Comparison of ENCODE assay signal across 10 cellular contexts in genomic region chr5:143217804-143218160, GRCh38.
A peak's percentile ranks its signal among the peaks of the same experiment; 100 is the strongest.
DNase-seq lines count a peak whose midpoint lies in the region; ATAC-seq and TF ChIP-seq lines count a peak whose summit lies in the region.
"Had no signal": no experiment of that assay in that cellular context is flagged by ENCODE, and none has a peak within 500 bp of the region (broad histone marks: within the 10 kb centered on the region; RNA-seq: fewer than 3 reads in every experiment).

No MANE protein-coding gene starts in this region.

- H3K27me3 Mint-ChIP-seq in activated T-cell treated with anti-CD3 and anti-CD28 coated beads, Interleukin-2, amount 50 U/mL, for 72 hours (ENCODE audit: low read depth), result no peaks in the 10 kb centered on the region

- peak overlapping the region; percentile 20 to 38 for H3K4me3 Mint-ChIP-seq in activated T-cell treated with anti-CD3 and anti-CD28 coated beads, Interleukin-2, amount 50 U/mL, for 72 hours

- no peaks in the 10 kb centered on the region for H3K9me2 ChIP-seq in Karpas-422 (replicated peaks; ENCODE audit: insufficient read depth, low read length)
- H3K9me2 ChIP-seq in SK-N-SH, result no peaks in the 10 kb centered on the region

- no peak overlapping the region for H2AFZ ChIP-seq in Karpas-422 (ENCODE audit: low read length)
- H2AFZ ChIP-seq in SK-N-SH (ENCODE audit: low read depth), result no peak overlapping the region

- H3K9ac ChIP-seq in Karpas-422 (ENCODE audit: low read length) (no peak overlapping the region), SK-N-SH (no peak overlapping the region)

- WGBS in SK-N-SH (ENCODE audit: low lambda C conversion rate), result 100% methylated on average over 2 of the region's 2 CpGs

- H4K20me1 ChIP-seq in Karpas-422 (ENCODE audit: insufficient read depth, low read depth, low read length) (no peaks in the 10 kb centered on the region), SK-N-SH (ENCODE audit: insufficient read depth) (no peaks in the 10 kb centered on the region)

- H3K27ac ChIP-seq in Karpas-422 (ENCODE audit: low read length) (peak overlapping the region; percentile 99), SK-N-SH (ENCODE audit: low read depth in 2 of 2, low read length in 1 of 2) (no peak overlapping the region)
- H3K27ac ChIP-seq: left ventricle myocardium inferior had no signal

- peaks cover 76% of the 10 kb centered on the region for H3K4me1 Mint-ChIP-seq in activated T-cell treated with anti-CD3 and anti-CD28 coated beads, Interleukin-2, amount 50 U/mL, for 72 hours (ENCODE audit: low read depth)

- no peak for TF ChIP-seq EP300 in SK-N-SH (IDR thresholded peaks at IDR 0.05; ENCODE audit: borderline replicate concordance in 1 of 2, low read depth in 1 of 2, low read length in 1 of 2)

- ATAC-seq in activated T-cell treated with anti-CD3 and anti-CD28 coated beads, Interleukin-2, amount 50 U/mL, for 72 hours (replicated peaks in 1 of 2), result peak; percentile 53 to 66
- ATAC-seq in GM21825 (IDR thresholded peaks at IDR 0.05; ENCODE audit: unreplicated experiment), result peak; percentile 30
- ATAC-seq in stimulated activated naive CD8-positive, alpha-beta T cell treated with anti-CD3 and anti-CD28 coated beads, Interleukin-15, Interleukin-2, amounts not matched to agents 100 U/mL and 50 U/mL, for 24 hours, result peak; percentile 33
- ATAC-seq in GM21723 (IDR thresholded peaks at IDR 0.05; ENCODE audit: unreplicated experiment), result no peak

- H3K79me2 ChIP-seq in Karpas-422 (ENCODE audit: low read length) (no peaks in the 10 kb centered on the region), SK-N-SH (ENCODE audit: insufficient read depth) (no peaks in the 10 kb centered on the region)

- CTCF ChIA-PET in SK-N-SH (lab: Yijun Ruan, JAX), result interaction anchor here (1.0 to 1.6 kb wide), 2 partner anchors 11 to 22 kb away, joined by 4 read pairs; no protein-coding TSS in a partner anchor

- TF ChIP-seq CTCF in SK-N-SH (IDR thresholded peaks at IDR 0.05), result no peak

- H3K27me3 ChIP-seq in Karpas-422 (ENCODE audit: low read length) (no peaks in the 10 kb centered on the region), SK-N-SH (ENCODE audit: insufficient read depth) (no peaks in the 10 kb centered on the region)

- no peak overlapping the region for H3K4me2 ChIP-seq in Karpas-422 (ENCODE audit: low read depth, low read length, poor library complexity, severe bottlenecking)
- no peak overlapping the region for H3K4me2 ChIP-seq in SK-N-SH

- H3K4me3 ChIP-seq in Karpas-422 (ENCODE audit: low read length), result no peak overlapping the region
- no peak overlapping the region for H3K4me3 ChIP-seq in SK-N-SH (ENCODE audit: low read depth in 2 of 2, low read length in 1 of 2)
- H3K4me3 ChIP-seq: left ventricle myocardium inferior had no signal

- H3K4me1 ChIP-seq in Karpas-422 (ENCODE audit: low read length) (peaks cover 99% of the 10 kb centered on the region), SK-N-SH (ENCODE audit: control insufficient read depth in 1 of 2, insufficient read depth in 2 of 2, low read depth in 1 of 2, low read length in 1 of 2) (peaks cover 8 to 26% of the 10 kb centered on the region in 2 experiments; a peak in 3 of 4 replicates)

- POLR2A ChIA-PET in SK-N-SH (lab: Yijun Ruan, JAX), result no interaction called here

- no peak for DNase-seq in activated T-cell treated with anti-CD3 and anti-CD28 coated beads, Interleukin-2, amount 50 U/mL, for 72 hours
- no peak for DNase-seq in activated T-cell treated with anti-CD3 and anti-CD28 coated beads for 4 hours
- DNase-seq in Karpas-422, result no peak
- DNase-seq in stimulated activated naive CD8-positive, alpha-beta T cell treated with anti-CD3 and anti-CD28 coated beads, Interleukin-15, Interleukin-2, amounts not matched to agents 100 U/mL and 50 U/mL, for 24 hours, result no peak
- DNase-seq in NCI-H187 treated with DMSO at 0.1 percent for 48 hours (lab: John Stamatoyannopoulos, UW), result no peak
- DNase-seq in SK-N-SH, result no peak
- DNase-seq: effector CD8-positive, alpha-beta T cell; left ventricle myocardium inferior had no signal

- H3K9me3 ChIP-seq in Karpas-422 (ENCODE audit: low read length), result no peaks in the 10 kb centered on the region
- H3K9me3 ChIP-seq in SK-N-SH, result no peaks in the 10 kb centered on the region
- H3K9me3 ChIP-seq: left ventricle myocardium inferior had no signal

- no peaks in the 10 kb centered on the region for H3F3A ChIP-seq in SK-N-SH (replicated peaks; ENCODE audit: insufficient read depth)

- no peak for TF ChIP-seq RAD21 in SK-N-SH (IDR thresholded peaks at IDR 0.05; ENCODE audit: low read length)

- H3K9me3 Mint-ChIP-seq in activated T-cell treated with anti-CD3 and anti-CD28 coated beads, Interleukin-2, amount 50 U/mL, for 72 hours, result no peaks in the 10 kb centered on the region

- peaks cover 12% of the 10 kb centered on the region for H3K36me3 ChIP-seq in Karpas-422 (ENCODE audit: insufficient read depth, low read length)
- H3K36me3 ChIP-seq in SK-N-SH (replicated peaks in 1 of 2; ENCODE audit: control insufficient read depth in 1 of 2, insufficient read depth in 2 of 2, low read length in 1 of 2), result peaks cover 0 to 8% of the 10 kb centered on the region in 2 experiments

- peak overlapping the region; percentile 3 for H3K27ac Mint-ChIP-seq in activated T-cell treated with anti-CD3 and anti-CD28 coated beads, Interleukin-2, amount 50 U/mL, for 72 hours

- H3K36me3 Mint-ChIP-seq in activated T-cell treated with anti-CD3 and anti-CD28 coated beads, Interleukin-2, amount 50 U/mL, for 72 hours (ENCODE audit: insufficient read depth in 2 of 2), result peaks cover 3 to 4% of the 10 kb centered on the region in 2 donors

TF ChIP-seq in SK-N-SH, 30 proteins besides CTCF, POLR2A, EP300 and RAD21:
- TF ChIP-seq MAX (IDR thresholded peaks at IDR 0.05; ENCODE audit: low read depth), result no peak
- TF ChIP-seq IRF3 (IDR thresholded peaks at IDR 0.05; ENCODE audit: low read depth, low read length), result no peak
- no peak for TF ChIP-seq NRF1 (IDR thresholded peaks at IDR 0.05; ENCODE audit: low read depth, low read length)
- TF ChIP-seq ELF1 (IDR thresholded peaks at IDR 0.05), result no peak
TF ChIP-seq in SK-N-SH: peak in this region for 0.
